ENCODE assay signal across 8 cellular contexts in the genomic region with DNA sequence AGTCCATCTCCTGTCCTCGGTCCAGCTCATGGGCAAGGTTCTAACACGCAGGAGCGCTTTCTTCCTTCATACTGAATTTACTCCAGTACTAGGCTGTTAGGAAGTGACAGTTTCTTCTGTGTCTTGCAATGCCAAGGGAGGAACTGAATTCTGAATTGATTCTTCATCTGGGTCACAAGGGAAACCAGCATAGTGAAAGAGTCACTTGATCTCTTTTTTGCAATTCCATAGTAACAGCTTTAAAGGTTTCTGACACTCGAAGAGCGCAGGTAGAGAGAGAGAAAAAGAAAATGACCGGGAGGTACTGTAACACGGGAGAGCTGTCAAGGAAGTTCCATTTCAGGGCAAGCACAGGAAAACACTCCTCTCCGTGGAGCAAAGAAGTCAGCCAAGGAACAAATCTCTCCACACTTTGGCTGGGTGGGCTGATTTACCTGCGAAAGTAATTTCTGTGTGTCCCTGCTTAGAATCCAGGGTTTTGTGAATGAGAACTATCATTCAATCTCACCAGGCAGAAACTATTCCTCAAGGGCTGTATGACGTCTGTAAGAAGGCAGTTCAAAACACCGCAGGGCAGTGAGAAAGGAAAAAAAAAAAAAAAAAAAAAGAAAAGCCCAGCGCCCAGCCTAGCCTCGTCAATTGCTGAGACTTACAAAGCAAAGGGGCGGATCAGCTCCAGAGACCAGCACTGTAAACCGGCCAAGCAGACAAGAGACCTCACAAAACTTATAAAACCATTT.
DNase-seq lines count a peak whose midpoint lies in the region; ATAC-seq, FAIRE-seq and TF ChIP-seq lines count a peak whose summit lies in the region.

No MANE protein-coding gene starts in this region.

- no peaks in the 10 kb centered on the region for H3K9me3 ChIP-seq in H9 (ENCODE audit: control insufficient read depth, low read depth, low read length)

- H2BK15ac ChIP-seq in H9 (ENCODE audit: low read depth, low read length): no peak overlapping the region

- H3K4ac ChIP-seq in H9 (ENCODE audit: low read depth, low read length): no peak overlapping the region

- no peak overlapping the region for H2BK20ac ChIP-seq in H9 (ENCODE audit: low read depth, low read length, poor library complexity, severe bottlenecking)

- H3K27ac ChIP-seq in H9 (ENCODE audit: insufficient read length, low read depth, low read length): no peak overlapping the region

- no peak for ATAC-seq in HG02588 (IDR thresholded peaks at IDR 0.05; ENCODE audit: unreplicated experiment)
- no peak for ATAC-seq in HG03108 (IDR thresholded peaks at IDR 0.05; ENCODE audit: unreplicated experiment)
- ATAC-seq in GM19467 (IDR thresholded peaks at IDR 0.05; ENCODE audit: unreplicated experiment): no peak

- no CpG with 5 or more reads among the region's 15 CpGs for WGBS in H9 (ENCODE audit: extremely low coverage, insufficient read length, low lambda C conversion rate)

- H3T11ph ChIP-seq in H9 (ENCODE audit: low read length): no peak overlapping the region

- no peak overlapping the region for H2BK12ac ChIP-seq in H9 (ENCODE audit: insufficient read length, low read depth, low read length)

- H3K9me3 Mint-ChIP-seq in H9 (no peaks in the 10 kb centered on the region), neural crest cell (no peaks in the 10 kb centered on the region)

- no peak overlapping the region for H3K14ac ChIP-seq in H9 (ENCODE audit: insufficient read depth, low read length)

- H3K9ac ChIP-seq in H9 (ENCODE audit: extremely low read depth, insufficient read length, low read length): no peak overlapping the region

- H3K27me3 Mint-ChIP-seq in H9 (ENCODE audit: low read depth): peaks cover 4% of the 10 kb centered on the region
- no peaks in the 10 kb centered on the region for H3K27me3 Mint-ChIP-seq in neural crest cell (ENCODE audit: low read depth)

- no peak overlapping the region for H3K18ac ChIP-seq in H9 (ENCODE audit: insufficient read length, low read depth, low read length)

- H3K4me3 Mint-ChIP-seq in H9: peak overlapping the region; percentile 53 to 69
- peak overlapping the region; percentile 85 for H3K4me3 Mint-ChIP-seq in neural crest cell

- H4K91ac ChIP-seq in H9 (ENCODE audit: insufficient read length, low read depth, low read length): no peak overlapping the region

- H3K79me1 ChIP-seq in H9 (ENCODE audit: insufficient read depth, low read depth, low read length, poor library complexity, severe bottlenecking): no peaks in the 10 kb centered on the region

- H3K4me1 Mint-ChIP-seq in H9 (peaks cover 12 to 15% of the 10 kb centered on the region in 2 experiments), neural crest cell (peaks cover 31% of the 10 kb centered on the region)

- no peaks in the 10 kb centered on the region for H4K20me1 ChIP-seq in H9 (ENCODE audit: control insufficient read depth, insufficient read depth, insufficient read length)

- H3K79me2 ChIP-seq in H9 (ENCODE audit: insufficient read depth, low read length): no peaks in the 10 kb centered on the region

- H3K56ac ChIP-seq in H9 (ENCODE audit: insufficient read length, low read depth, low read length): no peak overlapping the region

- TF ChIP-seq CTCF in H9 (conservative IDR thresholded peaks at IDR 0.05) (no peak), neural crest cell (conservative IDR thresholded peaks at IDR 0.05) (no peak)

- H3K27ac Mint-ChIP-seq in H9: peak overlapping the region in 1 of 3 experiments; percentile 54; a peak in 2 of 7 replicates
- peak overlapping the region; percentile 92 for H3K27ac Mint-ChIP-seq in neural crest cell (ENCODE audit: unreplicated experiment)

- H3K4me2 ChIP-seq in H9 (ENCODE audit: insufficient read depth, insufficient read length, low read length): peak overlapping the region; percentile 81

- FAIRE-seq in TTC549 (lab: Jason Lieb, UNC): peak; percentile 84

- no peak overlapping the region for H4K8ac ChIP-seq in H9 (replicated peaks; ENCODE audit: insufficient read length, low read depth, low read length)

- H3K36me3 Mint-ChIP-seq in H9 (ENCODE audit: insufficient read depth in 1 of 3, low read depth in 3 of 3) (no peaks in the 10 kb centered on the region), neural crest cell (ENCODE audit: low read depth) (no peaks in the 10 kb centered on the region)

- peak overlapping the region; percentile 90 for H2AFZ ChIP-seq in H9 (ENCODE audit: low read length)

- H3K27me3 ChIP-seq in H9 (ENCODE audit: insufficient read depth, low read length): no peaks in the 10 kb centered on the region

- H2AK5ac ChIP-seq in H9 (ENCODE audit: insufficient read length, low read length): no peak overlapping the region

- DNase-seq in H9: peak; percentile 46
- DNase-seq in germinal center (ENCODE audit: low spot score): peak; percentile 5
- DNase-seq in neural crest cell (ENCODE audit: low read depth, low spot score): peak; percentile 29
- no peak for DNase-seq in Kasumi-1 (lab: John Stamatoyannopoulos, UW)

- no peaks in the 10 kb centered on the region for H3K4me1 ChIP-seq in H9 (ENCODE audit: insufficient read depth, low read length)

- no peak overlapping the region for H4K5ac ChIP-seq in H9 (ENCODE audit: insufficient read length, low read depth, low read length)

- H3K23ac ChIP-seq in H9 (ENCODE audit: insufficient read length, low read depth, low read length): no peak overlapping the region

- no peak overlapping the region for H2BK5ac ChIP-seq in H9 (ENCODE audit: insufficient read length, low read length)

- H2BK120ac ChIP-seq in H9 (ENCODE audit: low read depth, low read length, poor library complexity, severe bottlenecking): no peak overlapping the region

- H3K23me2 ChIP-seq in H9 (ENCODE audit: insufficient read length, low read depth, low read length, poor library complexity, severe bottlenecking): peaks cover 6% of the 10 kb centered on the region

Comparison
In these comparisons a context has a peak if more than half of its experiments do, and no peak if none do; other contexts are left out.
1. DNase-seq: peak in H9 (single experiment), germinal center (single experiment) and neural crest cell (single experiment); none in Kasumi-1 (0 of 2).